Comparison of ENCODE assay signal across 21 cellular contexts in genomic region chr13:51192348-51192747, GRCh38. TPM values are rescaled to one million over a fixed set of nuclear protein-coding genes. Genes with fewer than 3 reads are reported as not detected.
"Had no signal": no experiment of that assay in that cellular context is flagged by ENCODE, and none has a peak within 500 bp of the region (broad histone marks: within the 10 kb centered on the region; RNA-seq: fewer than 3 reads in every experiment).

No MANE protein-coding gene starts in this region.

- H3K27ac ChIP-seq: colonic mucosa, parathyroid adenoma, right lobe of liver, testis had no signal

- H3K36me3 Mint-ChIP-seq: T-cell, type B pancreatic cell had no signal

- H3K9ac ChIP-seq: parathyroid adenoma had no signal

- H3K4me3 Mint-ChIP-seq: activated B cell treated with CpG ODN at 0.5 μM for 24 hours, nephron, T-cell, type B pancreatic cell had no signal

- H3K36me3 ChIP-seq: adrenal gland, colonic mucosa, right lobe of liver had no signal

- H3K9me3 Mint-ChIP-seq: activated B cell treated with CpG ODN at 0.5 μM for 24 hours, nephron, T-cell, type B pancreatic cell had no signal

- H3K27ac Mint-ChIP-seq: activated B cell treated with CpG ODN at 0.5 μM for 24 hours, nephron, T-cell, type B pancreatic cell had no signal

- H3K79me2 ChIP-seq: parathyroid adenoma had no signal

- H3K4me1 ChIP-seq: adrenal gland, colonic mucosa, parathyroid adenoma, right lobe of liver, testis had no signal

- H3K4me1 Mint-ChIP-seq: activated B cell treated with CpG ODN at 0.5 μM for 24 hours, nephron, T-cell had no signal

- H3K27me3 ChIP-seq: adrenal gland, colonic mucosa, right lobe of liver, testis had no signal

- H3K4me3 ChIP-seq: adrenal gland, colonic mucosa, right lobe of liver had no signal

- ATAC-seq: left lobe of liver, right lobe of liver, SK-N-SH treated with all-trans-retinoic acid at 6 μM for 48 hours, T-cell had no signal

- H2AFZ ChIP-seq: parathyroid adenoma had no signal

- DNase-seq: activated B cell treated with CpG ODN at 0.5 μM for 24 hours; activated CD4-positive, alpha-beta T cell treated with anti-CD3 and anti-CD28 coated beads for 48 hours; activated naive CD4-positive, alpha-beta T cell treated with Interleukin-2 at 50 U/mL for 16 hours; adrenal gland; caudate nucleus; colonic mucosa; erythroblast; hypothalamus; mammary epithelial cell; midbrain; right lobe of liver; small intestine; stimulated activated CD4-positive, alpha-beta T cell treated with anti-CD3 and anti-CD28 coated beads, Interleukin-15, amount 100 ng/mL, for 24 hours; stimulated activated CD4-positive, alpha-beta T cell treated with anti-CD3 and anti-CD28 coated beads, Interleukin-2, amount 100 ng/mL, for 48 hours; T-cell; testis had no signal

- H3K9me3 ChIP-seq: adrenal gland, colonic mucosa, right lobe of liver, testis had no signal

RNA-seq across cellular contexts. Expression of gene FAM124A, which starts 29.9 kb away (rescaled TPM):
- total RNA-seq: activated B cell treated with CpG ODN at 0.5 μM for 24 hours had no signal
